ENCODE assay signal across 11 cellular contexts in genomic region chr5:68745459-68745858, GRCh38.
DNase-seq lines count a peak whose midpoint lies in the region; ATAC-seq and TF ChIP-seq lines count a peak whose summit lies in the region.
"Had no signal": no experiment of that assay in that cellular context is flagged by ENCODE, and none has a peak within 500 bp of the region (broad histone marks: within the 10 kb centered on the region; RNA-seq: fewer than 3 reads in every experiment).

No MANE protein-coding gene starts in this region.

- H3K9me3 ChIP-seq in left lung = no peaks in the 10 kb centered on the region
- H3K9me3 ChIP-seq: gastroesophageal sphincter had no signal

- peaks cover 11% of the 10 kb centered on the region for H3K9me3 Mint-ChIP-seq in WTC11
- H3K9me3 Mint-ChIP-seq: natural killer cell treated with Interleukin-12 subunit alpha and Interleukin-12 subunit beta and Interleukin-15 and Interleukin-18, amount 100 ng/mL, for 72 hours had no signal

- H3K36me3 ChIP-seq in left lung = no peaks in the 10 kb centered on the region
- H3K36me3 ChIP-seq: gastroesophageal sphincter had no signal

- H3K36me3 Mint-ChIP-seq in WTC11 = no peaks in the 10 kb centered on the region
- H3K36me3 Mint-ChIP-seq: natural killer cell treated with Interleukin-12 subunit alpha and Interleukin-12 subunit beta and Interleukin-15 and Interleukin-18, amount 100 ng/mL, for 72 hours had no signal

- ATAC-seq in WTC11 (no peak), left lung (peak; percentile 46), HG02884 (IDR thresholded peaks at IDR 0.05; ENCODE audit: unreplicated experiment) (no peak), GM21529 (IDR thresholded peaks at IDR 0.05; ENCODE audit: unreplicated experiment) (no peak), HG03378 (IDR thresholded peaks at IDR 0.05; ENCODE audit: unreplicated experiment) (no peak)
- ATAC-seq: gastroesophageal sphincter; natural killer cell treated with Interleukin-12 subunit alpha and Interleukin-12 subunit beta and Interleukin-15 and Interleukin-18, amount 100 ng/mL, for 72 hours had no signal

- H3K4me3 Mint-ChIP-seq in WTC11 = no peak overlapping the region
- H3K4me3 Mint-ChIP-seq: natural killer cell treated with Interleukin-12 subunit alpha and Interleukin-12 subunit beta and Interleukin-15 and Interleukin-18, amount 100 ng/mL, for 72 hours had no signal

- H3K4me1 ChIP-seq in left lung = no peaks in the 10 kb centered on the region
- H3K4me1 ChIP-seq: gastroesophageal sphincter had no signal

- peak; percentile 15 for DNase-seq in AG10803 (ENCODE audit: low read depth)
- DNase-seq in WTC11 (ENCODE audit: low spot score) = no peak
- no peak for DNase-seq in left lung
- DNase-seq in stimulated activated CD4-positive, alpha-beta T cell treated with anti-CD3 and anti-CD28 coated beads, Interleukin-4, amount 100 ng/mL, for 4 hours = no peak
- DNase-seq: NCI-H2171 had no signal

- POLR2A ChIA-PET in WTC11 (lab: Charles Lee) = no interaction called here

- no peaks in the 10 kb centered on the region for H3K27me3 ChIP-seq in left lung
- H3K27me3 ChIP-seq: gastroesophageal sphincter had no signal

- H3K27me3 Mint-ChIP-seq in WTC11 (ENCODE audit: low read depth) = no peaks in the 10 kb centered on the region

- H3K27ac Mint-ChIP-seq in WTC11 = no peak overlapping the region
- H3K27ac Mint-ChIP-seq: natural killer cell treated with Interleukin-12 subunit alpha and Interleukin-12 subunit beta and Interleukin-15 and Interleukin-18, amount 100 ng/mL, for 72 hours had no signal

- intact Hi-C loops in left lung (cut with DNase I) = no loop called here

- CTCF ChIA-PET in WTC11 (lab: Charles Lee) = no interaction called here

- peak; percentile 37 for TF ChIP-seq CTCF in AG10803 (conservative IDR thresholded peaks at IDR 0.05; ENCODE audit: low read length)
- peak; percentile 22; the same call in 1 of the 2 replicates for TF ChIP-seq CTCF in GM12874 (IDR thresholded peaks at IDR 0.05; ENCODE audit: insufficient read depth, low read depth, low read length)
- 0 out of 2 replicates have a peak, but pooled peaks have one; percentile 18 for TF ChIP-seq CTCF in WTC11 (IDR thresholded peaks at IDR 0.05)
- no peak for TF ChIP-seq CTCF in left lung (IDR thresholded peaks at IDR 0.05)

- H3K4me1 Mint-ChIP-seq in WTC11 = peaks cover 21% of the 10 kb centered on the region

- H3K27ac ChIP-seq in left lung = no peak overlapping the region
- H3K27ac ChIP-seq: gastroesophageal sphincter had no signal

- H3K4me3 ChIP-seq in AG10803 (ENCODE audit: low read length) = no peak overlapping the region
- H3K4me3 ChIP-seq in left lung = no peak overlapping the region
- H3K4me3 ChIP-seq: gastroesophageal sphincter had no signal

TF ChIP-seq in WTC11, 78 proteins besides CTCF, POLR2A, EP300 and RAD21:
- TF ChIP-seq TCF7 (CRISPR knock-in tag; IDR thresholded peaks at IDR 0.05; ENCODE audit: low read depth) (no peak), FOXJ3 (CRISPR knock-in tag; IDR thresholded peaks at IDR 0.05; ENCODE audit: borderline replicate concordance) (no peak), ZNF317 (CRISPR knock-in tag; IDR thresholded peaks at IDR 0.05; ENCODE audit: borderline replicate concordance, low read depth) (no peak), HMGA2 (CRISPR knock-in tag; IDR thresholded peaks at IDR 0.05) (no peak), HMGXB4 (CRISPR knock-in tag; IDR thresholded peaks at IDR 0.05) (no peak), GRHL2 (CRISPR knock-in tag; IDR thresholded peaks at IDR 0.05; ENCODE audit: insufficient replicate concordance, severe bottlenecking) (no peak), NR2C2 (CRISPR knock-in tag; IDR thresholded peaks at IDR 0.05) (no peak), KAT7 (CRISPR knock-in tag; IDR thresholded peaks at IDR 0.05; ENCODE audit: borderline replicate concordance) (no peak), EMX1 (CRISPR knock-in tag; IDR thresholded peaks at IDR 0.05) (no peak), CREM (CRISPR knock-in tag; IDR thresholded peaks at IDR 0.05) (no peak), SOX15 (CRISPR knock-in tag; IDR thresholded peaks at IDR 0.05) (no peak), ZNF121 (CRISPR knock-in tag; IDR thresholded peaks at IDR 0.05) (no peak), ETV6 (CRISPR knock-in tag; IDR thresholded peaks at IDR 0.05) (no peak), E2F4 (CRISPR knock-in tag; IDR thresholded peaks at IDR 0.05; ENCODE audit: borderline replicate concordance, low read depth) (no peak), NR3C1 (CRISPR knock-in tag; conservative IDR thresholded peaks at IDR 0.05; ENCODE audit: low read depth) (no peak), ATF2 (CRISPR knock-in tag; IDR thresholded peaks at IDR 0.05; ENCODE audit: borderline replicate concordance, low read depth) (no peak), ATF3 (CRISPR knock-in tag; conservative IDR thresholded peaks at IDR 0.05) (no peak), IRF1 (CRISPR knock-in tag; IDR thresholded peaks at IDR 0.05) (no peak), TEAD4 (CRISPR knock-in tag; IDR thresholded peaks at IDR 0.05) (no peak), RORB (CRISPR knock-in tag; IDR thresholded peaks at IDR 0.05) (no peak)

Comparison
In these comparisons a context has a peak if more than half of its experiments do, and no peak if none do; other contexts are left out.
1. CTCF ChIP-seq: peak in AG10803 (single experiment), GM12874 (single experiment) and WTC11 (single experiment); none in left lung (0 of 2).